Comparison of ENCODE assay signal across 1 cellular context in the genomic region with DNA sequence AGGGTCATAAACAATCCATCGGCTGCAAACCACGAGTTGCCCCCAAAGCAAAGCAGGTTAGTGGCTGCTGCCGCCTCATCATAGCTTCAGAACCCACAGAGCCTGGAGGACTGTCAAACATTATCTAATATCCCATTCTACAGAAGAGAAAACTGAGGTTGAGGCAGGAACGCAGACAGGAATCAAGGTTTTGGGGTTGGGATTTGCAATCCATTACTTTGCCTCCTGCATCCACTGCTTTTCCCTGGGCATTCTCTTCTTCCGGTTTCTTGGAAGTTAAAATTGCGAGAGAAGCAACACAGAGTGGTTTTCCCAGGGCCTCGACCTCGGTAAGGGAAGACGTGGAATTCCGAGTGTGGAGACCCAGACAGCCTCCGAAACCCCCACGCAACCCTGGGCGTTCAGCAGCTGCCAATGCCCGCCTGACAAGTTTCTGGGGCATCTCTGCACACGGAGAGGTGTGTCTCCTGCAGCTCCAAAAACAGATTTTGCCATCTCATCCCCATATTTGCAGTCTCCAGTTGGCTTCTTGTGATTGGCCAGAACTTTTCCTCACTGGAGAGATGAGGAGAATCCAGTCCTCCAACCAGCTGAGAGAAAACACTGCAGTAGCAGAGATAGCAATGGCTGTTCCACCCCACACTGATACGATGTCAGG.
TF ChIP-seq lines count a peak whose summit lies in the region.

No MANE protein-coding gene starts in this region.

TF ChIP-seq in HCT116, 20 proteins besides CTCF, POLR2A, EP300 and RAD21 (continued from another document):
- TF ChIP-seq, protein P1, sequence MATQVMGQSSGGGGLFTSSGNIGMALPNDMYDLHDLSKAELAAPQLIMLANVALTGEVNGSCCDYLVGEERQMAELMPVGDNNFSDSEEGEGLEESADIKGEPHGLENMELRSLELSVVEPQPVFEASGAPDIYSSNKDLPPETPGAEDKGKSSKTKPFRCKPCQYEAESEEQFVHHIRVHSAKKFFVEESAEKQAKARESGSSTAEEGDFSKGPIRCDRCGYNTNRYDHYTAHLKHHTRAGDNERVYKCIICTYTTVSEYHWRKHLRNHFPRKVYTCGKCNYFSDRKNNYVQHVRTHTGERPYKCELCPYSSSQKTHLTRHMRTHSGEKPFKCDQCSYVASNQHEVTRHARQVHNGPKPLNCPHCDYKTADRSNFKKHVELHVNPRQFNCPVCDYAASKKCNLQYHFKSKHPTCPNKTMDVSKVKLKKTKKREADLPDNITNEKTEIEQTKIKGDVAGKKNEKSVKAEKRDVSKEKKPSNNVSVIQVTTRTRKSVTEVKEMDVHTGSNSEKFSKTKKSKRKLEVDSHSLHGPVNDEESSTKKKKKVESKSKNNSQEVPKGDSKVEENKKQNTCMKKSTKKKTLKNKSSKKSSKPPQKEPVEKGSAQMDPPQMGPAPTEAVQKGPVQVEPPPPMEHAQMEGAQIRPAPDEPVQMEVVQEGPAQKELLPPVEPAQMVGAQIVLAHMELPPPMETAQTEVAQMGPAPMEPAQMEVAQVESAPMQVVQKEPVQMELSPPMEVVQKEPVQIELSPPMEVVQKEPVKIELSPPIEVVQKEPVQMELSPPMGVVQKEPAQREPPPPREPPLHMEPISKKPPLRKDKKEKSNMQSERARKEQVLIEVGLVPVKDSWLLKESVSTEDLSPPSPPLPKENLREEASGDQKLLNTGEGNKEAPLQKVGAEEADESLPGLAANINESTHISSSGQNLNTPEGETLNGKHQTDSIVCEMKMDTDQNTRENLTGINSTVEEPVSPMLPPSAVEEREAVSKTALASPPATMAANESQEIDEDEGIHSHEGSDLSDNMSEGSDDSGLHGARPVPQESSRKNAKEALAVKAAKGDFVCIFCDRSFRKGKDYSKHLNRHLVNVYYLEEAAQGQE (IDR thresholded peaks at IDR 0.05; ENCODE audit: low read depth) = no peak
- TF ChIP-seq ZFX (IDR thresholded peaks at IDR 0.05) (no peak), CBX3 (IDR thresholded peaks at IDR 0.05; ENCODE audit: low read depth) (no peak), ZNF274 (IDR thresholded peaks at IDR 0.05; ENCODE audit: low read depth, low read length) (no peak)
